16 cellular contexts compared by ENCODE assay signal in genomic region chr9:81610739-81611107, GRCh38.
DNase-seq lines count a peak whose midpoint lies in the region; ATAC-seq and TF ChIP-seq lines count a peak whose summit lies in the region.
"Had no signal": no experiment of that assay in that cellular context is flagged by ENCODE, and none has a peak within 500 bp of the region (broad histone marks: within the 10 kb centered on the region; RNA-seq: fewer than 3 reads in every experiment).

No MANE protein-coding gene starts in this region.

- no peaks in the 10 kb centered on the region for H3K27me3 ChIP-seq in BLaER1 treated with 17β-estradiol and CSF1 and Interleukin-3, amounts not matched to agents 10 nM and 100 nM
- H3K27me3 ChIP-seq in sigmoid colon: no peaks in the 10 kb centered on the region

- no peak for TF ChIP-seq CTCF in nephron (IDR thresholded peaks at IDR 0.05; ENCODE audit: unreplicated experiment in 3 of 3)
- TF ChIP-seq CTCF in sigmoid colon (IDR thresholded peaks at IDR 0.05): no peak

- H3K27ac Mint-ChIP-seq in nephron: peak overlapping the region; percentile 4 to 66 (median 57)
- H3K27ac Mint-ChIP-seq: CD4-positive, alpha-beta memory T cell had no signal

- no peaks in the 10 kb centered on the region for H3K27me3 Mint-ChIP-seq in nephron (ENCODE audit: low read depth)
- H3K27me3 Mint-ChIP-seq: CD4-positive, alpha-beta memory T cell had no signal

- H3K36me3 ChIP-seq in BLaER1 treated with 17β-estradiol and CSF1 and Interleukin-3, amounts not matched to agents 10 nM and 100 nM: peaks cover 0 to 92% (median 61%) of the 10 kb centered on the region in 11 experiments; a peak in 17 of 22 replicates
- H3K36me3 ChIP-seq in sigmoid colon: peaks cover 0 to 70% (median 13%) of the 10 kb centered on the region in 4 donors

- ATAC-seq in GM21576 (IDR thresholded peaks at IDR 0.05; ENCODE audit: unreplicated experiment): no peak

- intact Hi-C loops in sigmoid colon (cut with DNase I): loop anchor here (5.0 to 10.0 kb wide), 3 partner anchors 113 to 214 kb away; no protein-coding TSS in a partner anchor

- H3K36me3 Mint-ChIP-seq in nephron (ENCODE audit: low read depth): peaks cover 94% of the 10 kb centered on the region

- H3K27ac ChIP-seq in BLaER1 treated with 17β-estradiol and CSF1 and Interleukin-3, amounts not matched to agents 10 nM and 100 nM: peak overlapping the region in 3 of 11 experiments; percentile 10 to 30 (median 13); a peak in 2 of 22 replicates
- H3K27ac ChIP-seq in caudate nucleus (ENCODE audit: low read depth, low read length) (peak overlapping the region; percentile 71), sigmoid colon (peak overlapping the region; percentile 38 to 89 (median 82))

- H3K9me3 Mint-ChIP-seq in nephron: no peaks in the 10 kb centered on the region

- WGBS in sigmoid colon, 2 donors: 93 to 94% methylated on average over 4 of the region's 4 CpGs

- no peak overlapping the region for H3K9ac ChIP-seq in BLaER1 treated with 17β-estradiol and CSF1 and Interleukin-3, amounts not matched to agents 10 nM and 100 nM

- H3K4me1 Mint-ChIP-seq in nephron: peaks cover 42% of the 10 kb centered on the region
- H3K4me1 Mint-ChIP-seq: CD4-positive, alpha-beta memory T cell had no signal

- no peak overlapping the region for H3K4me3 Mint-ChIP-seq in nephron

- peaks cover 14 to 39% (median 31%) of the 10 kb centered on the region in 10 experiments for H3K4me1 ChIP-seq in BLaER1 treated with 17β-estradiol and CSF1 and Interleukin-3, amounts not matched to agents 10 nM and 100 nM
- peaks cover 0 to 48% (median 39%) of the 10 kb centered on the region in 4 donors for H3K4me1 ChIP-seq in sigmoid colon

- H4K20me1 ChIP-seq in BLaER1 treated with 17β-estradiol and CSF1 and Interleukin-3, amounts not matched to agents 10 nM and 100 nM: no peaks in the 10 kb centered on the region

- TF ChIP-seq EP300 in sigmoid colon (IDR thresholded peaks at IDR 0.05): no peak

- H3K4me3 ChIP-seq in BLaER1 treated with 17β-estradiol and CSF1 and Interleukin-3, amounts not matched to agents 10 nM and 100 nM: no peak overlapping the region
- H3K4me3 ChIP-seq in sigmoid colon: no peak overlapping the region

- H3K4me2 ChIP-seq in BLaER1 treated with 17β-estradiol and CSF1 and Interleukin-3, amounts not matched to agents 10 nM and 100 nM: peak overlapping the region in 10 of 11 experiments; percentile 8 to 86 (median 68); a peak in 19 of 22 replicates

- TF ChIP-seq POLR2A in sigmoid colon (IDR thresholded peaks at IDR 0.05): no peak

- DNase-seq in caudate nucleus (lab: John Stamatoyannopoulos, UW) (no peak), sigmoid colon (no peak), NCI-H2227 (lab: John Stamatoyannopoulos, UW; ENCODE audit: unreplicated experiment) (no peak), T-helper 2 cell (no peak)
- DNase-seq: AML-193; Calu3; CD4-positive, alpha-beta memory T cell; H7; NCI-H1105 treated with DMSO at 0.1 percent for 48 hours; NCI-H1694 treated with DMSO at 0.1 percent for 48 hours; NCI-H526 treated with DMSO at 0.1 percent for 48 hours; NK-92 treated with Interleukin-12 subunit alpha and Interleukin-12 subunit beta, amount 100 ng/mL, for 24 hours; SHP77 had no signal

- peaks cover 0 to 21% (median 0%) of the 10 kb centered on the region in 11 experiments; a peak in 7 of 22 replicates for H3K9me3 ChIP-seq in BLaER1 treated with 17β-estradiol and CSF1 and Interleukin-3, amounts not matched to agents 10 nM and 100 nM (replicated peaks in 1 of 11)
- no peaks in the 10 kb centered on the region for H3K9me3 ChIP-seq in sigmoid colon
